Comparison of ENCODE assay signal across 15 cellular contexts in genomic region chr12:28936711-28937110, GRCh38.
DNase-seq lines count a peak whose midpoint lies in the region; ATAC-seq and TF ChIP-seq lines count a peak whose summit lies in the region.
"Had no signal": no experiment of that assay in that cellular context is flagged by ENCODE, and none has a peak within 500 bp of the region (broad histone marks: within the 10 kb centered on the region; RNA-seq: fewer than 3 reads in every experiment).

No MANE protein-coding gene starts in this region.

- H3K27ac ChIP-seq in GM23248: no peak overlapping the region
- H3K27ac ChIP-seq in RWPE2 (ENCODE audit: poor library complexity, severe bottlenecking): peak overlapping the region; percentile 38
- peak overlapping the region; percentile 68 for H3K27ac ChIP-seq in foreskin keratinocyte
- no peak overlapping the region for H3K27ac ChIP-seq in trophoblast cell (ENCODE audit: low read depth, low read length)
- no peak overlapping the region for H3K27ac ChIP-seq in osteoblast (ENCODE audit: low read depth, low read length)

- no peak for ATAC-seq in RWPE2 (ENCODE audit: low read depth)
- no peak for ATAC-seq in foreskin keratinocyte
- ATAC-seq in left colon: no peak
- ATAC-seq: GM12878 had no signal

- H3K9me3 ChIP-seq in GM23248 (ENCODE audit: low read depth) (no peaks in the 10 kb centered on the region), RWPE2 (ENCODE audit: severe bottlenecking) (no peaks in the 10 kb centered on the region), trophoblast cell (ENCODE audit: insufficient read depth, low read depth, low read length) (no peaks in the 10 kb centered on the region), osteoblast (ENCODE audit: low read depth, low read length) (no peaks in the 10 kb centered on the region)
- H3K9me3 ChIP-seq: HAP-1 had no signal

- intact Hi-C loops in left colon (cut with DNase I, micrococcal nuclease): no loop called here

- H3K4ac ChIP-seq in trophoblast cell (ENCODE audit: low read depth, low read length): no peak overlapping the region

- no peak overlapping the region for H2AK5ac ChIP-seq in trophoblast cell (ENCODE audit: low read length)

- H3K4me1 ChIP-seq in GM23248 (ENCODE audit: insufficient read depth) (peaks cover 39% of the 10 kb centered on the region), RWPE2 (ENCODE audit: insufficient read depth, poor library complexity, severe bottlenecking) (peaks cover 15% of the 10 kb centered on the region), foreskin keratinocyte (peaks cover 43% of the 10 kb centered on the region), trophoblast cell (ENCODE audit: control insufficient read depth in 1 of 2, insufficient read depth in 2 of 2, low read length in 2 of 2) (no peaks in the 10 kb centered on the region), osteoblast (ENCODE audit: insufficient read depth, low read length) (no peaks in the 10 kb centered on the region)
- H3K4me1 ChIP-seq: HAP-1 had no signal

- H4K20me1 ChIP-seq in GM23248 (ENCODE audit: insufficient read depth) (no peaks in the 10 kb centered on the region), osteoblast (ENCODE audit: insufficient read depth, low read length) (no peaks in the 10 kb centered on the region)

- DNase-seq in GM23248 (no peak), RWPE2 (ENCODE audit: low spot score) (no peak), foreskin keratinocyte (peak in 1 of 2 donors; percentile 30), trophoblast cell (no peak), osteoblast (ENCODE audit: insufficient read length, low spot score, missing footprints) (no peak), left colon (no peak), T-helper 9 cell (no peak)
- DNase-seq: CD4-positive, CD25-positive, alpha-beta regulatory T cell; KG1; NCI-H1105; NCI-H526 treated with DMSO at 0.1 percent for 48 hours; OCI-M1; SHP77 had no signal

- TF ChIP-seq CTCF in RWPE2 (IDR thresholded peaks at IDR 0.05; ENCODE audit: poor library complexity, severe bottlenecking): no peak
- TF ChIP-seq CTCF in foreskin keratinocyte (conservative IDR thresholded peaks at IDR 0.05): no peak
- no peak for TF ChIP-seq CTCF in osteoblast (IDR thresholded peaks at IDR 0.05; ENCODE audit: extremely low read depth, low read depth, low read length)

- H2AFZ ChIP-seq in GM23248 (no peak overlapping the region), trophoblast cell (ENCODE audit: insufficient read depth, low read length, poor library complexity) (no peak overlapping the region), osteoblast (ENCODE audit: low read length) (no peak overlapping the region)

- in situ Hi-C loops in GM23248 (cut with MboI): no loop called here

- no peak overlapping the region for H4K12ac ChIP-seq in trophoblast cell (ENCODE audit: low read depth, low read length)

- H2BK120ac ChIP-seq in trophoblast cell (ENCODE audit: insufficient read depth, low read length, poor library complexity): no peak overlapping the region

- H3K9me2 ChIP-seq in GM23248 (ENCODE audit: insufficient read depth): no peaks in the 10 kb centered on the region

- no peaks in the 10 kb centered on the region for H3K79me2 ChIP-seq in GM23248 (ENCODE audit: insufficient read depth)
- H3K79me2 ChIP-seq in trophoblast cell (ENCODE audit: control insufficient read depth, insufficient read depth, low read length, poor library complexity): no peaks in the 10 kb centered on the region
- no peaks in the 10 kb centered on the region for H3K79me2 ChIP-seq in osteoblast (ENCODE audit: insufficient read depth, low read length)

- no peaks in the 10 kb centered on the region for H3K79me1 ChIP-seq in trophoblast cell (ENCODE audit: low read length)

- H4K8ac ChIP-seq in trophoblast cell (ENCODE audit: low read depth, low read length): no peak overlapping the region

- H3K4me3 ChIP-seq in GM23248 (no peak overlapping the region), RWPE2 (ENCODE audit: severe bottlenecking) (no peak overlapping the region), trophoblast cell (ENCODE audit: low read depth, low read length) (no peak overlapping the region), osteoblast (ENCODE audit: insufficient read depth, low read length) (no peak overlapping the region)
- H3K4me3 ChIP-seq: GM12878, HAP-1 had no signal

- H3K4me2 ChIP-seq in GM23248 (ENCODE audit: unreplicated experiment) (peak overlapping the region; percentile 30), trophoblast cell (ENCODE audit: low read length) (no peak overlapping the region), osteoblast (ENCODE audit: insufficient read depth, low read length) (no peak overlapping the region)

- no peaks in the 10 kb centered on the region for H3K27me3 ChIP-seq in GM23248 (replicated peaks; ENCODE audit: insufficient read depth)
- H3K27me3 ChIP-seq in RWPE2 (ENCODE audit: insufficient read depth, poor library complexity, severe bottlenecking): no peaks in the 10 kb centered on the region
- H3K27me3 ChIP-seq in foreskin keratinocyte: no peaks in the 10 kb centered on the region
- no peaks in the 10 kb centered on the region for H3K27me3 ChIP-seq in trophoblast cell (ENCODE audit: insufficient read depth, low read length)
- H3K27me3 ChIP-seq in osteoblast (ENCODE audit: insufficient read depth, low read length): no peaks in the 10 kb centered on the region

- no peak overlapping the region for H4K91ac ChIP-seq in trophoblast cell (ENCODE audit: low read depth, low read length)

- no peaks in the 10 kb centered on the region for H3F3A ChIP-seq in GM23248 (ENCODE audit: insufficient read depth)

- WGBS in GM23248 (ENCODE audit: low coverage in 1 of 2, low lambda C conversion rate in 2 of 2, missing lambda C conversion rate in 2 of 2), 2 experiments: 21 to 28% methylated on average over 3 of the region's 3 CpGs
- WGBS in trophoblast cell (ENCODE audit: extremely low coverage, insufficient coverage, insufficient read length): no CpG with 5 or more reads among the region's 3 CpGs

- no peak overlapping the region for H3K14ac ChIP-seq in trophoblast cell (ENCODE audit: low read length)

- H3K9ac ChIP-seq in GM23248: no peak overlapping the region
- H3K9ac ChIP-seq in trophoblast cell (ENCODE audit: low read length): no peak overlapping the region

- no peaks in the 10 kb centered on the region for H3K36me3 ChIP-seq in GM23248 (ENCODE audit: low read depth)
- H3K36me3 ChIP-seq in RWPE2 (ENCODE audit: low read depth): no peaks in the 10 kb centered on the region
- no peaks in the 10 kb centered on the region for H3K36me3 ChIP-seq in trophoblast cell (ENCODE audit: control insufficient read depth in 1 of 2, insufficient read depth in 2 of 2, low read length in 2 of 2)
- no peaks in the 10 kb centered on the region for H3K36me3 ChIP-seq in osteoblast (ENCODE audit: insufficient read depth, low read length)
- H3K36me3 ChIP-seq: HAP-1 had no signal

- H2BK5ac ChIP-seq in trophoblast cell (ENCODE audit: low read depth, low read length, poor library complexity): peak overlapping the region; percentile 31

- H2BK12ac ChIP-seq in trophoblast cell (ENCODE audit: low read length): no peak overlapping the region

- no peak overlapping the region for H3K23ac ChIP-seq in trophoblast cell (ENCODE audit: low read length)

- no peak overlapping the region for H3K18ac ChIP-seq in trophoblast cell (ENCODE audit: low read length)

Comparison
In these comparisons a context has a peak if more than half of its experiments do, and no peak if none do; other contexts are left out.
1. H3K27ac ChIP-seq: peak in RWPE2 (single experiment) and foreskin keratinocyte (single experiment); none in GM23248 (single experiment), trophoblast cell (single experiment) and osteoblast (single experiment).